ENCODE assay signal across 32 cellular contexts in genomic region chr1:119718969-119719368, GRCh38. TPM values are rescaled to one million over a fixed set of nuclear protein-coding genes. Genes with fewer than 3 reads are reported as not detected.
A peak's percentile ranks its signal among the peaks of the same experiment; 100 is the strongest.
DNase-seq lines count a peak whose midpoint lies in the region; ATAC-seq, FAIRE-seq and TF ChIP-seq lines count a peak whose summit lies in the region.
"Had no signal": no experiment of that assay in that cellular context is flagged by ENCODE, and none has a peak within 500 bp of the region (broad histone marks: within the 10 kb centered on the region; RNA-seq: fewer than 3 reads in every experiment).

No MANE protein-coding gene starts in this region.

- peaks cover 45% of the 10 kb centered on the region for H3K4me1 Mint-ChIP-seq in activated naive CD8-positive, alpha-beta T cell treated with anti-CD3 and anti-CD28 coated beads, Interleukin-2, amount 10 ng/mL, durations not matched to agents 7 days and 5 days
- H3K4me1 Mint-ChIP-seq in activated naive CD8-positive, alpha-beta T cell treated with anti-CD3 and anti-CD28 coated beads for 36 hours = peaks cover 38% of the 10 kb centered on the region
- H3K4me1 Mint-ChIP-seq in endodermal cell (peaks cover 33% of the 10 kb centered on the region), progenitor cell of endocrine pancreas (ENCODE audit: low read depth) (peaks cover 81% of the 10 kb centered on the region)
- peaks cover 47% of the 10 kb centered on the region for H3K4me1 Mint-ChIP-seq in activated T-cell treated with anti-CD3 and anti-CD28 coated beads, Interleukin-2, amount 50 U/mL, for 72 hours (ENCODE audit: low read depth)

- peak overlapping the region; percentile 44 for H3K27ac Mint-ChIP-seq in activated naive CD8-positive, alpha-beta T cell treated with anti-CD3 and anti-CD28 coated beads, Interleukin-2, amount 10 ng/mL, durations not matched to agents 7 days and 5 days
- no peak overlapping the region for H3K27ac Mint-ChIP-seq in activated naive CD8-positive, alpha-beta T cell treated with anti-CD3 and anti-CD28 coated beads for 36 hours
- H3K27ac Mint-ChIP-seq in endodermal cell = peak overlapping the region; percentile 10
- H3K27ac Mint-ChIP-seq in progenitor cell of endocrine pancreas = peak overlapping the region; percentile 94
- no peak overlapping the region for H3K27ac Mint-ChIP-seq in activated T-cell treated with anti-CD3 and anti-CD28 coated beads, Interleukin-2, amount 50 U/mL, for 72 hours
- H3K27ac Mint-ChIP-seq: CD4-positive, alpha-beta memory T cell had no signal

- intact Hi-C loops in mucosa of descending colon (cut with DNase I, micrococcal nuclease) = no loop called here

- H3K9ac ChIP-seq in endodermal cell (ENCODE audit: extremely low read depth, low read length, poor library complexity, severe bottlenecking) = no peak overlapping the region

- no peak for FAIRE-seq in urothelium cell line (lab: Jason Lieb, UNC)
- FAIRE-seq: GM12878, GM19239, K562 had no signal

- H3K27me3 Mint-ChIP-seq in activated naive CD8-positive, alpha-beta T cell treated with anti-CD3 and anti-CD28 coated beads, Interleukin-2, amount 10 ng/mL, durations not matched to agents 7 days and 5 days = no peaks in the 10 kb centered on the region
- no peaks in the 10 kb centered on the region for H3K27me3 Mint-ChIP-seq in activated naive CD8-positive, alpha-beta T cell treated with anti-CD3 and anti-CD28 coated beads for 36 hours
- H3K27me3 Mint-ChIP-seq in endodermal cell (ENCODE audit: insufficient read depth) = no peaks in the 10 kb centered on the region
- H3K27me3 Mint-ChIP-seq in progenitor cell of endocrine pancreas = no peaks in the 10 kb centered on the region
- no peaks in the 10 kb centered on the region for H3K27me3 Mint-ChIP-seq in activated T-cell treated with anti-CD3 and anti-CD28 coated beads, Interleukin-2, amount 50 U/mL, for 72 hours (ENCODE audit: low read depth)

- no peaks in the 10 kb centered on the region for H3K9me3 Mint-ChIP-seq in activated naive CD8-positive, alpha-beta T cell treated with anti-CD3 and anti-CD28 coated beads, Interleukin-2, amount 10 ng/mL, durations not matched to agents 7 days and 5 days
- H3K9me3 Mint-ChIP-seq in activated naive CD8-positive, alpha-beta T cell treated with anti-CD3 and anti-CD28 coated beads for 36 hours = no peaks in the 10 kb centered on the region
- no peaks in the 10 kb centered on the region for H3K9me3 Mint-ChIP-seq in endodermal cell
- H3K9me3 Mint-ChIP-seq in progenitor cell of endocrine pancreas (ENCODE audit: low read depth) = no peaks in the 10 kb centered on the region
- no peaks in the 10 kb centered on the region for H3K9me3 Mint-ChIP-seq in activated T-cell treated with anti-CD3 and anti-CD28 coated beads, Interleukin-2, amount 50 U/mL, for 72 hours
- H3K9me3 Mint-ChIP-seq: CD4-positive, alpha-beta memory T cell had no signal

- H3K4me3 ChIP-seq in endodermal cell (ENCODE audit: low read length) (no peak overlapping the region), mucosa of descending colon (no peak overlapping the region)
- H3K4me3 ChIP-seq: GM12878, K562, PC-9, SJSA1 had no signal

- H3K4me3 Mint-ChIP-seq in activated naive CD8-positive, alpha-beta T cell treated with anti-CD3 and anti-CD28 coated beads, Interleukin-2, amount 10 ng/mL, durations not matched to agents 7 days and 5 days = no peak overlapping the region
- H3K4me3 Mint-ChIP-seq in activated naive CD8-positive, alpha-beta T cell treated with anti-CD3 and anti-CD28 coated beads for 36 hours = no peak overlapping the region
- H3K4me3 Mint-ChIP-seq in endodermal cell = no peak overlapping the region
- H3K4me3 Mint-ChIP-seq in progenitor cell of endocrine pancreas (ENCODE audit: low read depth) = no peak overlapping the region
- no peak overlapping the region for H3K4me3 Mint-ChIP-seq in activated T-cell treated with anti-CD3 and anti-CD28 coated beads, Interleukin-2, amount 50 U/mL, for 72 hours
- H3K4me3 Mint-ChIP-seq: CD4-positive, alpha-beta memory T cell had no signal

- peaks cover 34% of the 10 kb centered on the region for H3K36me3 Mint-ChIP-seq in activated naive CD8-positive, alpha-beta T cell treated with anti-CD3 and anti-CD28 coated beads, Interleukin-2, amount 10 ng/mL, durations not matched to agents 7 days and 5 days
- H3K36me3 Mint-ChIP-seq in activated naive CD8-positive, alpha-beta T cell treated with anti-CD3 and anti-CD28 coated beads for 36 hours = peaks cover 46% of the 10 kb centered on the region
- H3K36me3 Mint-ChIP-seq in endodermal cell (ENCODE audit: low read depth) (peaks cover 42% of the 10 kb centered on the region), progenitor cell of endocrine pancreas (ENCODE audit: insufficient read depth) (peaks cover 37% of the 10 kb centered on the region)
- peaks cover 9 to 41% of the 10 kb centered on the region in 2 donors for H3K36me3 Mint-ChIP-seq in activated T-cell treated with anti-CD3 and anti-CD28 coated beads, Interleukin-2, amount 50 U/mL, for 72 hours (ENCODE audit: insufficient read depth in 2 of 2)
- H3K36me3 Mint-ChIP-seq: CD4-positive, alpha-beta memory T cell had no signal

- H3K9me3 ChIP-seq in endodermal cell (ENCODE audit: control insufficient read depth, low read length) (no peaks in the 10 kb centered on the region), mucosa of descending colon (no peaks in the 10 kb centered on the region)
- H3K9me3 ChIP-seq: Caco-2, SJSA1 had no signal

- TF ChIP-seq CTCF in endodermal cell (conservative IDR thresholded peaks at IDR 0.05) = no peak
- TF ChIP-seq CTCF in mucosa of descending colon (IDR thresholded peaks at IDR 0.05) = no peak
- no peak for TF ChIP-seq CTCF in progenitor cell of endocrine pancreas (IDR thresholded peaks at IDR 0.05; ENCODE audit: unreplicated experiment)

- H3K4me1 ChIP-seq in endodermal cell (ENCODE audit: control insufficient read depth, insufficient read depth, low read length) = peaks cover 7% of the 10 kb centered on the region
- H3K4me1 ChIP-seq in mucosa of descending colon (ENCODE audit: low read depth) = no peaks in the 10 kb centered on the region
- H3K4me1 ChIP-seq: SJSA1 had no signal

- no peak overlapping the region for H3K27ac ChIP-seq in endodermal cell (ENCODE audit: low read depth, low read length)
- H3K27ac ChIP-seq: PC-9, SJSA1 had no signal

- POLR2A ChIA-PET in activated naive CD8-positive, alpha-beta T cell treated with anti-CD3 and anti-CD28 coated beads, Interleukin-2, amount 10 ng/mL, durations not matched to agents 7 days and 5 days (lab: Charles Lee) = no interaction called here

- 92 to 96% methylated on average over 3 of the region's 3 CpGs for WGBS in endodermal cell (ENCODE audit: insufficient coverage in 1 of 2, insufficient read length in 1 of 2), 2 experiments

- DNase-seq in activated naive CD8-positive, alpha-beta T cell treated with anti-CD3 and anti-CD28 coated beads, Interleukin-2, amount 10 ng/mL, durations not matched to agents 7 days and 5 days = no peak
- no peak for DNase-seq in activated naive CD8-positive, alpha-beta T cell treated with anti-CD3 and anti-CD28 coated beads for 36 hours
- DNase-seq in endodermal cell (peak; percentile 29), mucosa of descending colon (no peak), progenitor cell of endocrine pancreas (ENCODE audit: low spot score, unreplicated experiment) (no peak), putamen (ENCODE audit: low spot score) (no peak), urothelium cell line (ENCODE audit: low spot score) (no peak)
- DNase-seq in activated T-cell treated with anti-CD3 and anti-CD28 coated beads, Interleukin-2, amount 50 U/mL, for 72 hours = no peak
- DNase-seq: 8988T; ACHN; Caco-2; CD4-positive, alpha-beta memory T cell; DMS79; EL; GDM1; Kasumi-1; MV-4-11; NCI-H1105 treated with DMSO at 0.1 percent for 48 hours; NCI-H2029; NCI-H446; NCI-H524 treated with DMSO at 0.1 percent for 48 hours; NCI-H774; PC-9; Right ventricle myocardium superior; RPMI8226 had no signal

- no peaks in the 10 kb centered on the region for H3K27me3 ChIP-seq in endodermal cell (ENCODE audit: control insufficient read depth, insufficient read depth, low read length, poor library complexity, severe bottlenecking)
- H3K27me3 ChIP-seq: SJSA1 had no signal

- H3K36me3 ChIP-seq in endodermal cell (ENCODE audit: control insufficient read depth, insufficient read depth, low read length) (peaks cover 42% of the 10 kb centered on the region), mucosa of descending colon (ENCODE audit: low read depth) (no peaks in the 10 kb centered on the region)
- H3K36me3 ChIP-seq: SJSA1 had no signal

- ATAC-seq in activated naive CD8-positive, alpha-beta T cell treated with anti-CD3 and anti-CD28 coated beads, Interleukin-2, amount 10 ng/mL, durations not matched to agents 7 days and 5 days (ENCODE audit: low read depth) = no peak
- ATAC-seq in mucosa of descending colon = peak; percentile 85
- ATAC-seq in activated T-cell treated with anti-CD3 and anti-CD28 coated beads, Interleukin-2, amount 50 U/mL, for 72 hours (replicated peaks in 1 of 2) = no peak
- ATAC-seq: GM12878, K562 had no signal

RNA-seq across cellular contexts. Expression of gene PHGDH, which starts 7.2 kb away (rescaled TPM):
- total RNA-seq in activated naive CD8-positive, alpha-beta T cell treated with anti-CD3 and anti-CD28 coated beads, Interleukin-2, amount 10 ng/mL, durations not matched to agents 7 days and 5 days = 100 to 1,000 TPM; 147 to 156 TPM
- 100 to 1,000 TPM; 289 to 292 TPM for total RNA-seq in activated naive CD8-positive, alpha-beta T cell treated with anti-CD3 and anti-CD28 coated beads for 36 hours
- total RNA-seq in endodermal cell (100 to 1,000 TPM; 156 to 176 TPM), mucosa of descending colon (10 to 100 TPM in 2 of 3 donors, 1 to 10 TPM in 1; 3.3 to 32.9 (median 13.2) TPM), progenitor cell of endocrine pancreas (428 and 452 TPM in 2 replicates)
- polyA plus RNA-seq in endodermal cell (2013, experiment 1 of 2) = 234 TPM
- 177 TPM for polyA plus RNA-seq in endodermal cell (2013, experiment 2 of 2)
- total RNA-seq in activated T-cell treated with anti-CD3 and anti-CD28 coated beads, Interleukin-2, amount 50 U/mL, for 72 hours = 100 to 1,000 TPM; 431 to 452 TPM

RNA-seq across cellular contexts. Expression of gene HMGCS2, which starts 49.7 kb away (rescaled TPM):
- not detected for total RNA-seq in activated naive CD8-positive, alpha-beta T cell treated with anti-CD3 and anti-CD28 coated beads, Interleukin-2, amount 10 ng/mL, durations not matched to agents 7 days and 5 days
- not detected for total RNA-seq in activated naive CD8-positive, alpha-beta T cell treated with anti-CD3 and anti-CD28 coated beads for 36 hours
- total RNA-seq in endodermal cell (not detected), mucosa of descending colon (100 to 1,000 TPM; 135 to 592 (median 270) TPM), progenitor cell of endocrine pancreas (105 and 112 TPM in 2 replicates)
- 0.64 TPM for polyA plus RNA-seq in endodermal cell (2013, experiment 1 of 2)
- 0.91 TPM for polyA plus RNA-seq in endodermal cell (2013, experiment 2 of 2)
- total RNA-seq in activated T-cell treated with anti-CD3 and anti-CD28 coated beads, Interleukin-2, amount 50 U/mL, for 72 hours = not detected
- total RNA-seq: CD4-positive, alpha-beta memory T cell; HT1080; MCF 10A; PC-9; SJSA1 had no signal
- polyA plus RNA-seq: BJ; CD4-positive, alpha-beta memory T cell; GM12878; K562 had no signal

Comparison
In these comparisons a context has a peak if more than half of its experiments do, and no peak if none do; other contexts are left out.
1. H3K27ac Mint-ChIP-seq: peak in activated naive CD8-positive, alpha-beta T cell treated with anti-CD3 and anti-CD28 coated beads, Interleukin-2, amount 10 ng/mL, durations not matched to agents 7 days and 5 days (single experiment), endodermal cell (single experiment) and progenitor cell of endocrine pancreas (single experiment); none in activated naive CD8-positive, alpha-beta T cell treated with anti-CD3 and anti-CD28 coated beads for 36 hours (single experiment) and activated T-cell treated with anti-CD3 and anti-CD28 coated beads, Interleukin-2, amount 50 U/mL, for 72 hours (single experiment).
2. RNA of gene PHGDH, which starts 7.2 kb away (total RNA-seq): 431 to 452 TPM in activated T-cell treated with anti-CD3 and anti-CD28 coated beads, Interleukin-2, amount 50 U/mL, for 72 hours, 428 to 452 TPM in progenitor cell of endocrine pancreas, 289 to 292 TPM in activated naive CD8-positive, alpha-beta T cell treated with anti-CD3 and anti-CD28 coated beads for 36 hours, 156 to 176 TPM in endodermal cell and 147 to 156 TPM in activated naive CD8-positive, alpha-beta T cell treated with anti-CD3 and anti-CD28 coated beads, Interleukin-2, amount 10 ng/mL, durations not matched to agents 7 days and 5 days; 3.3 to 32.9 TPM in mucosa of descending colon; every median in the first group is over 4 times any median in the second.
3. RNA of gene HMGCS2, which starts 49.7 kb away (total RNA-seq): 135 to 592 TPM in mucosa of descending colon and 105 to 112 TPM in progenitor cell of endocrine pancreas; not detected in endodermal cell, not detected in activated naive CD8-positive, alpha-beta T cell treated with anti-CD3 and anti-CD28 coated beads, Interleukin-2, amount 10 ng/mL, durations not matched to agents 7 days and 5 days, not detected in activated naive CD8-positive, alpha-beta T cell treated with anti-CD3 and anti-CD28 coated beads for 36 hours and not detected in activated T-cell treated with anti-CD3 and anti-CD28 coated beads, Interleukin-2, amount 50 U/mL, for 72 hours; every median in the first group is over 10 times any median in the second.